8 cellular contexts compared by ENCODE assay signal in genomic region chr20:62668441-62669027, GRCh38. TPM values are rescaled to one million over a fixed set of nuclear protein-coding genes. Genes with fewer than 3 reads are reported as not detected.
DNase-seq lines count a peak whose midpoint lies in the region; ATAC-seq and TF ChIP-seq lines count a peak whose summit lies in the region.

No MANE protein-coding gene starts in this region.

- H3K4me3 ChIP-seq in fibroblast of lung (replicated peaks in 1 of 4; ENCODE audit: control extremely low read depth in 1 of 4, insufficient read depth in 1 of 4, low read depth in 3 of 4, low read length in 4 of 4): no peak overlapping the region

- H3K27me3 Mint-ChIP-seq in activated CD8-positive, alpha-beta T cell treated with anti-CD3 and anti-CD28 coated beads for 36 hours: no peaks in the 10 kb centered on the region
- H3K27me3 Mint-ChIP-seq in nephron progenitor cell (ENCODE audit: low read depth, poor library complexity): peaks cover 17% of the 10 kb centered on the region

- no peaks in the 10 kb centered on the region for H4K20me1 ChIP-seq in fibroblast of lung (ENCODE audit: control insufficient read depth, extremely low read depth, insufficient read depth, low read length)

- peaks cover 37% of the 10 kb centered on the region for H3K36me3 Mint-ChIP-seq in activated CD8-positive, alpha-beta T cell treated with anti-CD3 and anti-CD28 coated beads for 36 hours (ENCODE audit: low read depth)
- no peaks in the 10 kb centered on the region for H3K36me3 Mint-ChIP-seq in nephron progenitor cell (ENCODE audit: low read depth)

- no peaks in the 10 kb centered on the region for H3K36me3 ChIP-seq in fibroblast of lung (ENCODE audit: control insufficient read depth, insufficient read depth, low read length)

- H3K4me1 ChIP-seq in fibroblast of lung (ENCODE audit: control insufficient read depth, extremely low read depth, insufficient read depth, low read length): no peaks in the 10 kb centered on the region

- no peaks in the 10 kb centered on the region for H3K9me3 ChIP-seq in fibroblast of lung (ENCODE audit: control insufficient read depth, insufficient read depth, low read depth, low read length)

- H3K9me3 Mint-ChIP-seq in activated CD8-positive, alpha-beta T cell treated with anti-CD3 and anti-CD28 coated beads for 36 hours: no peaks in the 10 kb centered on the region
- H3K9me3 Mint-ChIP-seq in nephron progenitor cell: no peaks in the 10 kb centered on the region

- no peaks in the 10 kb centered on the region for H3K27me3 ChIP-seq in fibroblast of lung (ENCODE audit: control insufficient read depth, insufficient read depth, low read length)

- peak; percentile 59 for TF ChIP-seq CTCF in activated CD8-positive, alpha-beta T cell treated with anti-CD3 and anti-CD28 coated beads for 36 hours (IDR thresholded peaks at IDR 0.05)
- TF ChIP-seq CTCF in fibroblast of lung (conservative IDR thresholded peaks at IDR 0.05 in 1 of 2, IDR thresholded peaks at IDR 0.05 in 1 of 2; ENCODE audit: low read depth in 1 of 2, low read length in 2 of 2): peak; percentile 88 to 91
- peak; percentile 91 for TF ChIP-seq CTCF in nephron progenitor cell (IDR thresholded peaks at IDR 0.05)

- CTCF ChIA-PET in activated CD8-positive, alpha-beta T cell treated with anti-CD3 and anti-CD28 coated beads for 36 hours (lab: Charles Lee): interaction anchor here (1.4 kb wide), 1 partner anchor 104 kb away, joined by 6 read pairs; no protein-coding TSS in a partner anchor

- no peak overlapping the region for H3K27ac ChIP-seq in fibroblast of lung (ENCODE audit: insufficient read depth, low read length)

- H3K9ac ChIP-seq in fibroblast of lung (ENCODE audit: insufficient read depth, low read length): no peak overlapping the region

- POLR2A ChIA-PET in activated CD8-positive, alpha-beta T cell treated with anti-CD3 and anti-CD28 coated beads for 36 hours (lab: Charles Lee): no interaction called here

- H3K4me2 ChIP-seq in fibroblast of lung (ENCODE audit: extremely low read depth, insufficient read depth, low read length): no peak overlapping the region

- no peaks in the 10 kb centered on the region for H3K4me1 Mint-ChIP-seq in activated CD8-positive, alpha-beta T cell treated with anti-CD3 and anti-CD28 coated beads for 36 hours (ENCODE audit: low read depth)
- peaks cover 28% of the 10 kb centered on the region for H3K4me1 Mint-ChIP-seq in nephron progenitor cell

- H2AFZ ChIP-seq in fibroblast of lung (ENCODE audit: low read length): no peak overlapping the region

- intact Hi-C loops in activated CD8-positive, alpha-beta T cell treated with anti-CD3 and anti-CD28 coated beads for 36 hours (cut with micrococcal nuclease): no loop called here

- no peaks in the 10 kb centered on the region for H3K79me2 ChIP-seq in fibroblast of lung (ENCODE audit: control insufficient read depth, insufficient read depth, low read length)

- DNase-seq in C1 segment of cervical spinal cord (lab: John Stamatoyannopoulos, UW) (peak in 12 of 14 donors; percentile 14 to 71 (median 58)), H4 (ENCODE audit: low spot score) (peak; percentile 47), NCI-H345 (lab: John Stamatoyannopoulos, UW) (peak; percentile 69), fibroblast of lung (ENCODE audit: low read depth in 2 of 2) (peak; percentile 49 to 81), nephron progenitor cell (peak; percentile 83), GDM1 (lab: John Stamatoyannopoulos, UW) (no peak)
- DNase-seq in activated CD8-positive, alpha-beta T cell treated with anti-CD3 and anti-CD28 coated beads for 36 hours: peak; percentile 25

- H3K4me3 Mint-ChIP-seq in activated CD8-positive, alpha-beta T cell treated with anti-CD3 and anti-CD28 coated beads for 36 hours: no peak overlapping the region
- no peak overlapping the region for H3K4me3 Mint-ChIP-seq in nephron progenitor cell

- no peak for ATAC-seq in activated CD8-positive, alpha-beta T cell treated with anti-CD3 and anti-CD28 coated beads for 36 hours
- ATAC-seq in activated CD4-positive, CD25-positive, alpha-beta regulatory T cell treated with anti-CD3 and anti-CD28 coated beads, Interleukin-2, amount 50 U/mL, for 24 hours: no peak

- H3K27ac Mint-ChIP-seq in activated CD8-positive, alpha-beta T cell treated with anti-CD3 and anti-CD28 coated beads for 36 hours: no peak overlapping the region
- no peak overlapping the region for H3K27ac Mint-ChIP-seq in nephron progenitor cell

RNA-seq across cellular contexts. Expression of gene SLCO4A1, which starts 26.2 kb away (rescaled TPM):
- 4.7 and 4.9 TPM in 2 replicates for total RNA-seq in H4 (2014; rRNA removed; shearing (Covaris generic))
- 10 to 100 TPM; 66.5 to 68.4 TPM for total RNA-seq in activated CD8-positive, alpha-beta T cell treated with anti-CD3 and anti-CD28 coated beads for 36 hours
- total RNA-seq in fibroblast of lung: 0.26 and 0.50 TPM in 2 replicates
- 0.84 TPM in 1 of 2 replicates, not detected in the other for polyA plus RNA-seq in fibroblast of lung
- 0.06 and 1.6 TPM in 2 replicates for polyA plus RNA-seq in fibroblast of lung (2012)
- polyA minus RNA-seq in fibroblast of lung (ENCODE audit: low replicate concordance): 0.12 and 1.5 TPM in 2 replicates

RNA-seq across cellular contexts. Expression of gene NTSR1, which starts 40.1 kb away (rescaled TPM):
- total RNA-seq in H4 (2014; rRNA removed; shearing (Covaris generic)): not detected in 2 replicates
- total RNA-seq in activated CD8-positive, alpha-beta T cell treated with anti-CD3 and anti-CD28 coated beads for 36 hours: not detected
- total RNA-seq in fibroblast of lung: under 0.01 and 0.33 TPM in 2 replicates
- polyA plus RNA-seq in fibroblast of lung: 0.05 and 8.1 TPM in 2 replicates
- 0.07 and 16.7 TPM in 2 replicates for polyA plus RNA-seq in fibroblast of lung (2012)
- polyA minus RNA-seq in fibroblast of lung (ENCODE audit: low replicate concordance): 1.5 and 25.2 TPM in 2 replicates

Comparison
In these comparisons a context has a peak if more than half of its experiments do, and no peak if none do; other contexts are left out.
1. RNA of gene SLCO4A1, which starts 26.2 kb away (total RNA-seq): 66.5 to 68.4 TPM in activated CD8-positive, alpha-beta T cell treated with anti-CD3 and anti-CD28 coated beads for 36 hours; 4.7 to 4.9 TPM in H4 and 0.26 to 0.50 TPM in fibroblast of lung; every median in the first group is over 10 times any median in the second.
2. Peak in every context shown above with its lines, with median percentiles within 50 percentile points of each other: CTCF ChIP-seq.